In genomic region chr9:93052791-93053540, GRCh38 we compare ENCODE assay signal across 22 cellular contexts. TPM values are rescaled to one million over a fixed set of nuclear protein-coding genes. Genes with fewer than 3 reads are reported as not detected.
A peak's percentile ranks its signal among the peaks of the same experiment; 100 is the strongest.
DNase-seq lines count a peak whose midpoint lies in the region; ATAC-seq and TF ChIP-seq lines count a peak whose summit lies in the region.
"Had no signal": no experiment of that assay in that cellular context is flagged by ENCODE, and none has a peak within 500 bp of the region (broad histone marks: within the 10 kb centered on the region; RNA-seq: fewer than 3 reads in every experiment).

No MANE protein-coding gene starts in this region.

- H3K4me1 Mint-ChIP-seq in memory B cell, result peaks cover 38% of the 10 kb centered on the region

- H3K27ac Mint-ChIP-seq in memory B cell, result peak overlapping the region; percentile 73
- H3K27ac Mint-ChIP-seq: activated CD4-positive, alpha-beta T cell treated with anti-CD3 and anti-CD28 coated beads for 36 hours had no signal

- no peaks in the 10 kb centered on the region for H3K36me3 Mint-ChIP-seq in memory B cell
- H3K36me3 Mint-ChIP-seq: naive B cell had no signal

- DNase-seq in activated gamma-delta T cell treated with Interleukin-2 at 50 U/mL for 16 hours (peak; percentile 39), activated gamma-delta T cell (lab: John Stamatoyannopoulos, UW) (no peak), RPMI8226 (peak; percentile 12), memory B cell (ENCODE audit: low spot score in 2 of 2) (no peak), uterus (no peak), A172 (ENCODE audit: low spot score) (no peak), mesenteric fat pad (ENCODE audit: low spot score) (no peak)
- no peak for DNase-seq in stimulated activated CD4-positive, alpha-beta T cell treated with anti-CD3 and anti-CD28 coated beads, Interleukin-1b, Interleukin-23, amount 100 ng/mL, for 48 hours
- DNase-seq: activated CD4-positive, alpha-beta T cell treated with anti-CD3 and anti-CD28 coated beads for 36 hours; activated T-cell treated with anti-CD3 and anti-CD28 coated beads, Interleukin-2, amount 50 U/mL, for 1 hour; amniotic stem cell; Calu3; left cardiac atrium; naive B cell; NCI-H748 treated with DMSO at 0.1 percent for 48 hours; stimulated activated CD4-positive, alpha-beta T cell treated with anti-CD3 and anti-CD28 coated beads, Interleukin-2, amount 100 ng/mL, for 48 hours; T-helper 2 cell had no signal

- no peaks in the 10 kb centered on the region for H3K27me3 ChIP-seq in uterus
- H3K27me3 ChIP-seq: heart left ventricle, right lobe of liver had no signal

- no peak overlapping the region for H3K4me3 ChIP-seq in uterus
- H3K4me3 ChIP-seq: HAP-1, heart left ventricle, right lobe of liver had no signal

- no peaks in the 10 kb centered on the region for H3K4me1 ChIP-seq in uterus
- H3K4me1 ChIP-seq: HAP-1 had no signal

- intact Hi-C loops in uterus (cut with DNase I; ENCODE audit: low total_unique reads), result no loop called here

- no peak for TF ChIP-seq CTCF in uterus (IDR thresholded peaks at IDR 0.05)

- no peaks in the 10 kb centered on the region for H3K36me3 ChIP-seq in uterus
- H3K36me3 ChIP-seq: HAP-1, heart left ventricle, right lobe of liver had no signal

- no peak for TF ChIP-seq POLR2A in uterus (IDR thresholded peaks at IDR 0.05)

- no peaks in the 10 kb centered on the region for H3K9me3 Mint-ChIP-seq in memory B cell
- H3K9me3 Mint-ChIP-seq: naive B cell had no signal

- H3K27ac ChIP-seq in uterus, result peak overlapping the region; percentile 74 to 77
- H3K27ac ChIP-seq: KMS-11, RWPE1 had no signal

- no peaks in the 10 kb centered on the region for H3K27me3 Mint-ChIP-seq in memory B cell
- H3K27me3 Mint-ChIP-seq: activated CD4-positive, alpha-beta T cell treated with anti-CD3 and anti-CD28 coated beads for 36 hours; naive B cell had no signal

- ATAC-seq in memory B cell (ENCODE audit: low read depth), result no peak
- ATAC-seq: activated CD4-positive, alpha-beta T cell treated with anti-CD3 and anti-CD28 coated beads for 36 hours; heart left ventricle; left cardiac atrium; right lobe of liver had no signal

- H3K9me3 ChIP-seq in uterus, result no peaks in the 10 kb centered on the region
- H3K9me3 ChIP-seq: HAP-1, heart left ventricle, right lobe of liver had no signal

- H3K4me3 Mint-ChIP-seq in memory B cell, result no peak overlapping the region
- H3K4me3 Mint-ChIP-seq: activated CD4-positive, alpha-beta T cell treated with anti-CD3 and anti-CD28 coated beads for 36 hours had no signal

RNA-seq across cellular contexts. Expression of gene SUSD3, which starts 5.5 kb away (rescaled TPM):
- total RNA-seq in uterus (10 to 100 TPM in 3 of 4 donors, 1 to 10 TPM in 1; 9.3 to 52.7 (median 14.7) TPM), mesenteric fat pad (2.0 TPM)
- not detected in 2 replicates for total RNA-seq in A172 (2014; rRNA removed; shearing (Covaris generic))

RNA-seq across cellular contexts. Expression of gene CARD19, which starts 43.1 kb away (rescaled TPM):
- total RNA-seq in uterus, result 10 to 100 TPM; 23.7 to 71.4 (median 40.9) TPM
- total RNA-seq in A172 (2014; rRNA removed; shearing (Covaris generic)), result 51.7 and 74.8 TPM in 2 replicates
- 38.9 TPM for total RNA-seq in mesenteric fat pad

Comparison
In these comparisons a context has a peak if more than half of its experiments do, and no peak if none do; other contexts are left out.
1. DNase-seq: peak in activated gamma-delta T cell treated with Interleukin-2 at 50 U/mL for 16 hours (single experiment) and RPMI8226 (single experiment); none in activated gamma-delta T cell (single experiment), memory B cell (0 of 2), uterus (0 of 2), stimulated activated CD4-positive, alpha-beta T cell treated with anti-CD3 and anti-CD28 coated beads, Interleukin-1b, Interleukin-23, amount 100 ng/mL, for 48 hours (single experiment), A172 (single experiment) and mesenteric fat pad (single experiment).